Comparison of ENCODE assay signal across 8 cellular contexts in the genomic region with DNA sequence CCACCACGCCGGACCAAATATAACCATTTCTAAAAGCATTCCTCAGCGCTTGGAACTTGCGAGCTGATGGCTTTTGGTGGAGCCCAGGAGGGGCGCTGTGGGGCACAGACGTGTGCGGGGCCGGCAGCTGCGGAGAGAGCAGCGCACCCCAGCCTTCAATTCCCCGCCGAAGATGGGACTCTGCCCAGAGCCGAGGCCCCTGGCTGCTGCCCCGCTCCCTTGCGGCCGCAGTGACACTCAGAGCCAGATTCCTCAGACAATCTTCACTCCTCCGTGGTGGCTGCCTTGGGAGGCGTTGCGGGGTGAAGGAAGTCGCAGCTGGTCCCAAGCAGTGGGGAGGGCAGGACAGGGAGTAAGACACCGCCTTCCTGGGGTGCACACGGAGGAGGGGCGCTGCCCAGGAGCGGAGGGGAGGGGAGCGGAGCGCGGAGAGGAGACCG.
A peak's percentile ranks its signal among the peaks of the same experiment; 100 is the strongest.
DNase-seq lines count a peak whose midpoint lies in the region; ATAC-seq and TF ChIP-seq lines count a peak whose summit lies in the region.

No MANE protein-coding gene starts in this region.

- intact Hi-C loops in heart left ventricle (cut with DNase I) (loop anchor here in 5 of 10 donors (2.0 to 5.0 kb wide), 3 partner anchors 37 to 39 kb away; no protein-coding TSS in a partner anchor), aorta (cut with DNase I) (loop anchor here (5.0 kb wide), 2 partner anchors 37 to 38 kb away; no protein-coding TSS in a partner anchor)

- H3K4me3 ChIP-seq in heart left ventricle = peak overlapping the region; percentile 13 to 64 (median 58)
- H3K4me3 ChIP-seq in osteoblast (ENCODE audit: insufficient read depth, low read length) = peak overlapping the region; percentile 74
- H3K4me3 ChIP-seq in aorta (ENCODE audit: low read length in 2 of 2) = peak overlapping the region; percentile 2 to 17

- DNase-seq in RPMI8226 = peak; percentile 74
- peak in 4 of 5 donors; percentile 61 to 71 (median 62) for DNase-seq in heart left ventricle
- DNase-seq in osteoblast (ENCODE audit: insufficient read length, low spot score, missing footprints) = peak; percentile 97
- DNase-seq in aorta = peak; percentile 84 to 91
- no peak for DNase-seq in NCI-H510A (lab: John Stamatoyannopoulos, UW)

- TF ChIP-seq CTCF in heart left ventricle (IDR thresholded peaks at IDR 0.05) (peak; percentile 50 to 85 (median 63)), osteoblast (IDR thresholded peaks at IDR 0.05; ENCODE audit: extremely low read depth, low read depth, low read length) (peak; percentile 62)

- H3K9me3 ChIP-seq in heart left ventricle = no peaks in the 10 kb centered on the region
- H3K9me3 ChIP-seq in osteoblast (ENCODE audit: low read depth, low read length) = no peaks in the 10 kb centered on the region
- no peaks in the 10 kb centered on the region for H3K9me3 ChIP-seq in aorta (ENCODE audit: control insufficient read depth, low read length)

- H3K27ac ChIP-seq in angular gyrus (ENCODE audit: low read depth, low read length) (peak overlapping the region; percentile 56), heart left ventricle (peak overlapping the region in 8 of 12 donors; percentile 37 to 79 (median 62)), osteoblast (ENCODE audit: low read depth, low read length) (no peak overlapping the region), aorta (ENCODE audit: low read depth in 1 of 2, low read length in 2 of 2) (peak overlapping the region; percentile 70 to 94)

- peak overlapping the region; percentile 83 for H2AFZ ChIP-seq in osteoblast (ENCODE audit: low read length)

- H3K36me3 ChIP-seq in heart left ventricle (no peaks in the 10 kb centered on the region), osteoblast (ENCODE audit: insufficient read depth, low read length) (no peaks in the 10 kb centered on the region), aorta (ENCODE audit: control insufficient read depth in 1 of 2, insufficient read depth in 2 of 2, low read length in 1 of 2) (no peaks in the 10 kb centered on the region)

- H3K27me3 ChIP-seq in heart left ventricle (peaks cover 0 to 26% (median 0%) of the 10 kb centered on the region in 9 donors), osteoblast (ENCODE audit: insufficient read depth, low read length) (peaks cover 47% of the 10 kb centered on the region), aorta (ENCODE audit: control insufficient read depth in 1 of 2, insufficient read depth in 2 of 2, low read length in 1 of 2) (no peaks in the 10 kb centered on the region)

- peak; percentile 53 for ATAC-seq in GM18907 (IDR thresholded peaks at IDR 0.05; ENCODE audit: unreplicated experiment)
- peak; percentile 51 to 87 (median 74) for ATAC-seq in heart left ventricle
- ATAC-seq in aorta (ENCODE audit: low FRiP score) = peak; percentile 89
- no peak for ATAC-seq in HG03469 (IDR thresholded peaks at IDR 0.05; ENCODE audit: unreplicated experiment)

- H4K20me1 ChIP-seq in osteoblast (ENCODE audit: insufficient read depth, low read length) = no peaks in the 10 kb centered on the region

- H3K4me1 ChIP-seq in heart left ventricle = peaks cover 0 to 34% (median 20%) of the 10 kb centered on the region in 12 donors
- peaks cover 6% of the 10 kb centered on the region for H3K4me1 ChIP-seq in osteoblast (ENCODE audit: insufficient read depth, low read length)
- H3K4me1 ChIP-seq in aorta (ENCODE audit: control insufficient read depth in 1 of 2, insufficient read depth in 2 of 2, low read length in 2 of 2) = no peaks in the 10 kb centered on the region

- peak overlapping the region; percentile 89 for H3K4me2 ChIP-seq in osteoblast (ENCODE audit: insufficient read depth, low read length)

- no peaks in the 10 kb centered on the region for H3K79me2 ChIP-seq in osteoblast (ENCODE audit: insufficient read depth, low read length)

- TF ChIP-seq POLR2A in heart left ventricle (IDR thresholded peaks at IDR 0.05) = no peak

- WGBS in heart left ventricle, 4 donors = 0 to 1% (median 1%) methylated on average over 20 to 28 of the region's 28 CpGs
- 0 to 1% methylated on average over 21 to 28 of the region's 28 CpGs for WGBS in aorta, 2 donors

Comparison
In these comparisons a context has a peak if more than half of its experiments do, and no peak if none do; other contexts are left out.
1. H3K4me3 ChIP-seq: peak in every context shown above with its lines; median percentile 74 in osteoblast; 58 in heart left ventricle; 10 in aorta.